ENCODE assay signal across 1 cellular context in the genomic region with DNA sequence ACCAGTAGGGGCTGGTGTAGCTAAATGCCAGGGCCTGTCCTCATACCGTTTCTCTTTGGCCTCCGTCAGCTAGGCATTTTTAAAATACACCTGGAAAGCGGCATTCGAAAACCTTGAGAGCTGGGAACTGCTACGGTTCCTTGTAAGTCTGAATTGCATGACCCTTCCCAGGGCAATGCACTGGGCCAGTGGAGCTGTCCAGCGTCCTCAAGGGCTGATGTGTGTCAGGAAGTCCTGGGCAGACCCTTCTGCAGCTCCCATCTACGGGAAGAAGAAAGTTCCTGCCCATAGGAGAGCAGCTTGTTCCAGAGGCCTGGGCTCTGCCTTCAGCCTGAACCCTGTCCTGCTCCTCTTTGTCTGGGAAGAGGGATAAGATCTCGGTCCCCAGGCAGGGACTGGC.
A peak's percentile ranks its signal among the peaks of the same experiment; 100 is the strongest.
TF ChIP-seq lines count a peak whose summit lies in the region.

No MANE protein-coding gene starts in this region.

TF ChIP-seq in WTC11, 78 proteins besides CTCF, POLR2A, EP300 and RAD21 (continued from another document):
- TF ChIP-seq, protein P1, sequence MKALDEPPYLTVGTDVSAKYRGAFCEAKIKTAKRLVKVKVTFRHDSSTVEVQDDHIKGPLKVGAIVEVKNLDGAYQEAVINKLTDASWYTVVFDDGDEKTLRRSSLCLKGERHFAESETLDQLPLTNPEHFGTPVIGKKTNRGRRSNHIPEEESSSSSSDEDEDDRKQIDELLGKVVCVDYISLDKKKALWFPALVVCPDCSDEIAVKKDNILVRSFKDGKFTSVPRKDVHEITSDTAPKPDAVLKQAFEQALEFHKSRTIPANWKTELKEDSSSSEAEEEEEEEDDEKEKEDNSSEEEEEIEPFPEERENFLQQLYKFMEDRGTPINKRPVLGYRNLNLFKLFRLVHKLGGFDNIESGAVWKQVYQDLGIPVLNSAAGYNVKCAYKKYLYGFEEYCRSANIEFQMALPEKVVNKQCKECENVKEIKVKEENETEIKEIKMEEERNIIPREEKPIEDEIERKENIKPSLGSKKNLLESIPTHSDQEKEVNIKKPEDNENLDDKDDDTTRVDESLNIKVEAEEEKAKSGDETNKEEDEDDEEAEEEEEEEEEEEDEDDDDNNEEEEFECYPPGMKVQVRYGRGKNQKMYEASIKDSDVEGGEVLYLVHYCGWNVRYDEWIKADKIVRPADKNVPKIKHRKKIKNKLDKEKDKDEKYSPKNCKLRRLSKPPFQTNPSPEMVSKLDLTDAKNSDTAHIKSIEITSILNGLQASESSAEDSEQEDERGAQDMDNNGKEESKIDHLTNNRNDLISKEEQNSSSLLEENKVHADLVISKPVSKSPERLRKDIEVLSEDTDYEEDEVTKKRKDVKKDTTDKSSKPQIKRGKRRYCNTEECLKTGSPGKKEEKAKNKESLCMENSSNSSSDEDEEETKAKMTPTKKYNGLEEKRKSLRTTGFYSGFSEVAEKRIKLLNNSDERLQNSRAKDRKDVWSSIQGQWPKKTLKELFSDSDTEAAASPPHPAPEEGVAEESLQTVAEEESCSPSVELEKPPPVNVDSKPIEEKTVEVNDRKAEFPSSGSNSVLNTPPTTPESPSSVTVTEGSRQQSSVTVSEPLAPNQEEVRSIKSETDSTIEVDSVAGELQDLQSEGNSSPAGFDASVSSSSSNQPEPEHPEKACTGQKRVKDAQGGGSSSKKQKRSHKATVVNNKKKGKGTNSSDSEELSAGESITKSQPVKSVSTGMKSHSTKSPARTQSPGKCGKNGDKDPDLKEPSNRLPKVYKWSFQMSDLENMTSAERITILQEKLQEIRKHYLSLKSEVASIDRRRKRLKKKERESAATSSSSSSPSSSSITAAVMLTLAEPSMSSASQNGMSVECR (CRISPR knock-in tag; IDR thresholded peaks at IDR 0.05; ENCODE audit: borderline replicate concordance): peak; percentile 58; the same call in 1 of the 2 replicates
- TF ChIP-seq EMX1 (CRISPR knock-in tag; IDR thresholded peaks at IDR 0.05) (no peak), NFYB (CRISPR knock-in tag; conservative IDR thresholded peaks at IDR 0.05; ENCODE audit: low read depth) (no peak)
